ENCODE assay signal across 8 cellular contexts in the genomic region with DNA sequence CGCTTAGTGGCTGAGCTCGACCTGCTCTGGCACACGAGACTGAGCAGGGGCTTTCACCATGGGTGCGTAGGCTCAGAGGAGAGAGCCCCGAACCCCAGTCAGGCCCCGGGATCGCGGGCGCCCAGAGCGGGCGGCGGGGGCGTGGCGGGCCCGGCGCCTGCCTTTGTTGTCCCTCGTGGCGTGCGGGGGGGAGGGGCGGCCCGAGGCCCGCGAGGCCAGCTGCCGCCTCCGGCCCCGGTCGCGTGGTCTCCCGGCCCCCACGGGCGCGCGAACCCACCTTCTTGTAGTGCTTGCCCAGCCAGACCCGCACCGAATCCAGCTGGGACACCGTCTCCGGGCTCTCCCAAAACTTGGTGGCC. TPM values are rescaled to one million over a fixed set of nuclear protein-coding genes. Genes with fewer than 3 reads are reported as not detected.
A peak's percentile ranks its signal among the peaks of the same experiment; 100 is the strongest.
DNase-seq lines count a peak whose midpoint lies in the region; ATAC-seq and TF ChIP-seq lines count a peak whose summit lies in the region.

No MANE protein-coding gene starts in this region.

- no peaks in the 10 kb centered on the region for H3K27me3 ChIP-seq in DND-41 (ENCODE audit: insufficient read depth, low read length, poor library complexity)

- TF ChIP-seq CTCF in DND-41 (IDR thresholded peaks at IDR 0.05; ENCODE audit: borderline replicate concordance, extremely low read depth, low read length, poor library complexity, severe bottlenecking) (no peak), mucosa of descending colon (IDR thresholded peaks at IDR 0.05) (no peak)

- H3K9ac ChIP-seq in DND-41 (ENCODE audit: low read depth, low read length), result peak overlapping the region; percentile 85

- TF ChIP-seq RAD21 in Ishikawa (IDR thresholded peaks at IDR 0.05; ENCODE audit: low read depth), result no peak

- H3K36me3 Mint-ChIP-seq in effector memory CD8-positive, alpha-beta T cell (ENCODE audit: insufficient read depth), result peaks cover 22% of the 10 kb centered on the region

- H4K20me1 ChIP-seq in DND-41 (ENCODE audit: insufficient read depth, low read length), result peaks cover 38% of the 10 kb centered on the region

- H3K4me3 Mint-ChIP-seq in effector memory CD8-positive, alpha-beta T cell, result peak overlapping the region; percentile 97 to 98

- H3K79me2 ChIP-seq in DND-41 (ENCODE audit: insufficient read depth, low read length), result peaks cover 65% of the 10 kb centered on the region

- H3K9me3 Mint-ChIP-seq in effector memory CD8-positive, alpha-beta T cell, result no peaks in the 10 kb centered on the region

- H2AFZ ChIP-seq in DND-41 (ENCODE audit: low read depth, low read length), result peak overlapping the region; percentile 76

- no peaks in the 10 kb centered on the region for H3K27me3 Mint-ChIP-seq in effector memory CD8-positive, alpha-beta T cell

- peaks cover 12% of the 10 kb centered on the region for H3K36me3 ChIP-seq in DND-41 (ENCODE audit: insufficient read depth, low read length)
- H3K36me3 ChIP-seq in mucosa of descending colon (ENCODE audit: low read depth), result no peaks in the 10 kb centered on the region

- ATAC-seq in DND-41 (ENCODE audit: insufficient read depth, low read depth) (peak; percentile 44), GM21515 (IDR thresholded peaks at IDR 0.05; ENCODE audit: unreplicated experiment) (peak; percentile 36), mucosa of descending colon (peak; percentile 74)
- ATAC-seq in effector memory CD8-positive, alpha-beta T cell (replicated peaks), result peak; percentile 61

- peak overlapping the region; percentile 81 to 91 for H3K4me3 ChIP-seq in DND-41 (ENCODE audit: low read depth in 1 of 2, low read length in 2 of 2)
- peak overlapping the region; percentile 89 for H3K4me3 ChIP-seq in mucosa of descending colon

- TF ChIP-seq EP300 in Ishikawa (IDR thresholded peaks at IDR 0.05; ENCODE audit: borderline replicate concordance), result no peak

- intact Hi-C loops in mucosa of descending colon (cut with DNase I, micrococcal nuclease), result no loop called here

- H3K4me2 ChIP-seq in DND-41 (ENCODE audit: insufficient read depth, low read length), result peak overlapping the region; percentile 92

- H3K4me1 ChIP-seq in DND-41 (ENCODE audit: insufficient read depth, low read length), result peaks cover 38% of the 10 kb centered on the region
- peaks cover 13% of the 10 kb centered on the region for H3K4me1 ChIP-seq in mucosa of descending colon (ENCODE audit: low read depth)

- peak overlapping the region; percentile 98 to 99 for H3K27ac Mint-ChIP-seq in effector memory CD8-positive, alpha-beta T cell

- H3K9me3 ChIP-seq in DND-41 (ENCODE audit: insufficient read depth, low read length, severe bottlenecking) (no peaks in the 10 kb centered on the region), mucosa of descending colon (no peaks in the 10 kb centered on the region)

- DNase-seq in DND-41 (peak; percentile 65), mucosa of descending colon (peak; percentile 80 to 86 (median 84)), NCI-H1694 (lab: John Stamatoyannopoulos, UW) (no peak)
- peak; percentile 54 for DNase-seq in activated CD4-positive, alpha-beta T cell treated with anti-CD3 and anti-CD28 coated beads, Interleukin-2, amount 50 U/mL, for 4 hours
- DNase-seq in effector memory CD8-positive, alpha-beta T cell, result peak; percentile 54 to 60 (median 55)
- peak; percentile 13 to 29 for DNase-seq in stimulated activated CD8-positive, alpha-beta memory T cell treated with anti-CD3 and anti-CD28 coated beads, Interleukin-4, amount 100 ng/mL, for 1 hour (ENCODE audit: low read depth in 2 of 2, low spot score in 1 of 2)

- peaks cover 19 to 25% of the 10 kb centered on the region in 2 donors for H3K4me1 Mint-ChIP-seq in effector memory CD8-positive, alpha-beta T cell (ENCODE audit: low read depth in 2 of 2)

- peak overlapping the region; percentile 80 for H3K27ac ChIP-seq in DND-41 (ENCODE audit: low read length)

TF ChIP-seq in Ishikawa, 13 proteins besides CTCF, POLR2A, EP300 and RAD21:
- no peak for TF ChIP-seq NFIC (IDR thresholded peaks at IDR 0.05)
- TF ChIP-seq, protein P1, sequence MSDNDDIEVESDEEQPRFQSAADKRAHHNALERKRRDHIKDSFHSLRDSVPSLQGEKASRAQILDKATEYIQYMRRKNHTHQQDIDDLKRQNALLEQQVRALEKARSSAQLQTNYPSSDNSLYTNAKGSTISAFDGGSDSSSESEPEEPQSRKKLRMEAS (IDR thresholded peaks at IDR 0.05), result peak; percentile 88
TF ChIP-seq in Ishikawa: peak in this region for 1.

RNA-seq across cellular contexts. Expression of gene SMARCC1, which starts 0.4 kb away (rescaled TPM):
- 100 to 1,000 TPM in 1 of 3 donors, 10 to 100 TPM in 2; 61.5 to 117 (median 71.5) TPM for total RNA-seq in mucosa of descending colon

RNA-seq across cellular contexts. Expression of gene DHX30, which starts 21.6 kb away (rescaled TPM):
- 10 to 100 TPM; 44.5 to 65.3 (median 45.7) TPM for total RNA-seq in mucosa of descending colon
